In the genomic region with DNA sequence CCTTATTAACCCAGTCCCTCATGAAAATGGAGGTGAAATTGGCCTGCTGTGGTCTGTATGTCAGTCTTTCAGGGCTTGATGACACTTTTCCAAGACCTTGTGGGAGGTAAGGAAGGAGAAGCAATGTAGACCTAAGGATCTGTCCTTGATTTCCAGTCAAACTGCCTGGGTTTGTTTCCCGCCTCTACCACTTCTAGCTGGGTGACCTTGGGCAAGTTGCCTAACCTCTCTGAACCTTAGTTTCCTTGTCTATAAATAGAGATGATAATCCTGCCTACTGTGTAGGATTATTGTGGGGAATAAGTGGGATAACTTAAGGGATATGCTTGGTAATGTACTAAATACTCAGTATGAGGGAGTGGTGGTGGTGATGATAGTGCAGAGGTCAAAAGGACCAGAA, we compare ENCODE assay signal across 16 cellular contexts.
"Had no signal": no experiment of that assay in that cellular context is flagged by ENCODE, and none has a peak within 500 bp of the region (broad histone marks: within the 10 kb centered on the region; RNA-seq: fewer than 3 reads in every experiment).

No MANE protein-coding gene starts in this region.

- H3K4me3 ChIP-seq: breast epithelium, lung, thoracic aorta, uterus had no signal

- H3K27ac Mint-ChIP-seq: activated T-helper 17 cell treated with anti-CD3 and anti-CD28 coated beads, Interleukin-2, amount 50 U/mL, for 72 hours; endodermal cell had no signal

- H3K4me3 Mint-ChIP-seq: activated T-helper 17 cell treated with anti-CD3 and anti-CD28 coated beads, Interleukin-2, amount 50 U/mL, for 72 hours; endodermal cell; immature natural killer cell; naive thymus-derived CD8-positive, alpha-beta T cell had no signal

- H3K27ac ChIP-seq: breast epithelium, thoracic aorta, uterus had no signal

- DNase-seq: activated CD4-positive, alpha-beta T cell treated with anti-CD3 and anti-CD28 coated beads for 1 hour; activated CD4-positive, alpha-beta T cell treated with anti-CD3 and anti-CD28 coated beads, Interleukin-2, amount 50 U/mL, for 48 hours; activated naive CD4-positive, alpha-beta T cell treated with Interleukin-2 at 50 U/mL for 16 hours; anterior cingulate cortex; endodermal cell; erythroblast; immature natural killer cell; naive thymus-derived CD8-positive, alpha-beta T cell; nucleus accumbens; stimulated activated CD4-positive, alpha-beta T cell treated with anti-CD3 and anti-CD28 coated beads, Interleukin-2, amount 100 ng/mL, for 24 hours; T-helper 9 cell; uterus had no signal

- H3K27me3 Mint-ChIP-seq: activated T-helper 17 cell treated with anti-CD3 and anti-CD28 coated beads, Interleukin-2, amount 50 U/mL, for 72 hours; naive thymus-derived CD8-positive, alpha-beta T cell had no signal

- H3K36me3 ChIP-seq: breast epithelium, thoracic aorta, uterus had no signal

- H3K9me3 ChIP-seq: breast epithelium, thoracic aorta, uterus had no signal

- H3K36me3 Mint-ChIP-seq: immature natural killer cell had no signal

- H3K4me1 Mint-ChIP-seq: immature natural killer cell had no signal

- H3K27me3 ChIP-seq: breast epithelium, uterus had no signal

- H3K9me3 Mint-ChIP-seq: activated T-helper 17 cell treated with anti-CD3 and anti-CD28 coated beads, Interleukin-2, amount 50 U/mL, for 72 hours; endodermal cell; immature natural killer cell; naive thymus-derived CD8-positive, alpha-beta T cell had no signal

- H3K4me1 ChIP-seq: breast epithelium had no signal
